In genomic region chr16:57997528-57998265, GRCh38 we compare ENCODE assay signal across 14 cellular contexts. TPM values are rescaled to one million over a fixed set of nuclear protein-coding genes. Genes with fewer than 3 reads are reported as not detected.
DNase-seq lines count a peak whose midpoint lies in the region; ATAC-seq and TF ChIP-seq lines count a peak whose summit lies in the region.
"Had no signal": no experiment of that assay in that cellular context is flagged by ENCODE, and none has a peak within 500 bp of the region (broad histone marks: within the 10 kb centered on the region; RNA-seq: fewer than 3 reads in every experiment).

No MANE protein-coding gene starts in this region.

- no peak for TF ChIP-seq CTCF in Loucy (conservative IDR thresholded peaks at IDR 0.05; ENCODE audit: low read length)
- no peak for TF ChIP-seq CTCF in MCF 10A (IDR thresholded peaks at IDR 0.05; ENCODE audit: unreplicated experiment)
- no peak for TF ChIP-seq CTCF in nephron (IDR thresholded peaks at IDR 0.05; ENCODE audit: unreplicated experiment in 3 of 3)

- peaks cover 42% of the 10 kb centered on the region; the same call in 1 of the 2 replicates for H3K79me2 ChIP-seq in Loucy (ENCODE audit: insufficient read depth, low read length)

- H3K9ac ChIP-seq in Loucy (ENCODE audit: low read depth, low read length, poor library complexity, severe bottlenecking) = peak overlapping the region; percentile 51

- POLR2A ChIA-PET in MCF 10A (lab: Yijun Ruan, JAX) = interaction anchor here (2.1 to 3.7 kb wide), 2 partner anchors 9 to 96 kb away, joined by 6 to 13 read pairs; no protein-coding TSS in a partner anchor

- peaks cover 2% of the 10 kb centered on the region; the same call in 1 of the 2 replicates for H3F3A ChIP-seq in Loucy (ENCODE audit: low read depth)

- H3K4me2 ChIP-seq in Loucy (ENCODE audit: low read depth, low read length, poor library complexity, severe bottlenecking) = peak overlapping the region; percentile 93

- H3K36me3 Mint-ChIP-seq in MCF 10A (ENCODE audit: insufficient read depth, unreplicated experiment) = peaks cover 42% of the 10 kb centered on the region
- peaks cover 18% of the 10 kb centered on the region for H3K36me3 Mint-ChIP-seq in nephron (ENCODE audit: low read depth)

- ATAC-seq in left ventricle myocardium superior = no peak
- no peak for ATAC-seq in HG03342 (IDR thresholded peaks at IDR 0.05; ENCODE audit: unreplicated experiment)
- ATAC-seq: HCT116 had no signal

- H3K9me2 ChIP-seq in Loucy (replicated peaks; ENCODE audit: low read depth, low read length) = no peaks in the 10 kb centered on the region

- H3K27ac Mint-ChIP-seq in MCF 10A (ENCODE audit: low read depth, unreplicated experiment) (peak overlapping the region; percentile 1), nephron (no peak overlapping the region)

- H2AFZ ChIP-seq in Loucy (ENCODE audit: low read length) = no peak overlapping the region

- H3K27me3 Mint-ChIP-seq in MCF 10A (ENCODE audit: insufficient read depth, unreplicated experiment) (no peaks in the 10 kb centered on the region), nephron (ENCODE audit: low read depth) (no peaks in the 10 kb centered on the region)

- H3K36me3 ChIP-seq in Loucy (ENCODE audit: insufficient read depth, low read length) = peaks cover 8% of the 10 kb centered on the region; the same call in 1 of the 2 replicates

- no peaks in the 10 kb centered on the region for H3K27me3 ChIP-seq in Loucy (ENCODE audit: insufficient read depth, low read length, poor library complexity, severe bottlenecking)
- H3K27me3 ChIP-seq: SJSA1 had no signal

- H3K9me3 Mint-ChIP-seq in MCF 10A (ENCODE audit: unreplicated experiment) (no peaks in the 10 kb centered on the region), nephron (no peaks in the 10 kb centered on the region)

- peaks cover 24% of the 10 kb centered on the region for H4K20me1 ChIP-seq in Loucy (ENCODE audit: insufficient read depth, low read length, poor library complexity, severe bottlenecking)

- H3K9me3 ChIP-seq in Loucy (ENCODE audit: insufficient read depth, low read depth, low read length) = no peaks in the 10 kb centered on the region
- H3K9me3 ChIP-seq: Caco-2, SJSA1 had no signal

- CTCF ChIA-PET in MCF 10A (lab: Yijun Ruan, JAX) = interaction anchor here (0.6 to 7.0 kb wide), 4 partner anchors 9 to 97 kb away, joined by 4 to 88 read pairs (median 16); no protein-coding TSS in a partner anchor

- peak; percentile 49 for DNase-seq in NCI-H345 (lab: John Stamatoyannopoulos, UW)
- no peak for DNase-seq in NCI-H345 treated with DMSO at 0.1 percent for 48 hours (lab: John Stamatoyannopoulos, UW; ENCODE audit: unreplicated experiment)
- DNase-seq in MCF 10A (ENCODE audit: unreplicated experiment) = no peak
- DNase-seq in left ventricle myocardium superior = no peak
- no peak for DNase-seq in HUDEP-2 (lab: John Stamatoyannopoulos, UW; ENCODE audit: unreplicated experiment in 76 of 76)
- DNase-seq: amniotic stem cell, Caco-2, NCI-H1436, NCI-H446 treated with DMSO at 0.1 percent for 48 hours had no signal

- peaks cover 19% of the 10 kb centered on the region for H3K4me1 Mint-ChIP-seq in MCF 10A (ENCODE audit: insufficient read depth, unreplicated experiment)
- peaks cover 13% of the 10 kb centered on the region for H3K4me1 Mint-ChIP-seq in nephron

- no TSS peak for BruUV-seq in MCF 10A (replicated peaks; lab: Mats Ljungman, UMichigan)

- peak overlapping the region; percentile 68 for H3K4me3 Mint-ChIP-seq in MCF 10A (ENCODE audit: unreplicated experiment)
- H3K4me3 Mint-ChIP-seq in nephron = peak overlapping the region; percentile 60 to 81 (median 78)

- peaks cover 49% of the 10 kb centered on the region for H3K4me1 ChIP-seq in Loucy (ENCODE audit: insufficient read depth, low read length, poor library complexity, severe bottlenecking)

- H3K4me3 ChIP-seq in Loucy (ENCODE audit: low read length, poor library complexity, severe bottlenecking) = peak overlapping the region; percentile 87
- H3K4me3 ChIP-seq: SJSA1 had no signal

- intact Hi-C loops in MCF 10A (cut with micrococcal nuclease) = no loop called here
- intact Hi-C loops in left ventricle myocardium superior (cut with micrococcal nuclease) = no loop called here

RNA-seq across cellular contexts. Expression of gene ZNF319, which starts 2.8 kb away (rescaled TPM):
- total RNA-seq in MCF 10A (2022) = 12.6 and 16.3 TPM in 2 replicates
- total RNA-seq in left ventricle myocardium superior = 9.2 TPM

RNA-seq across cellular contexts. Expression of gene USB1, which starts 3.5 kb away (rescaled TPM):
- total RNA-seq in MCF 10A (2022) = 49.2 and 57.1 TPM in 2 replicates
- 28.3 TPM for total RNA-seq in left ventricle myocardium superior

RNA-seq across cellular contexts. Expression of gene CNGB1, which starts 26.8 kb away (rescaled TPM):
- total RNA-seq in MCF 10A (2022) = 0.17 TPM in 1 of 2 replicates, not detected in the other
- not detected for total RNA-seq in left ventricle myocardium superior
- total RNA-seq: Caco-2 had no signal

RNA-seq across cellular contexts. Expression of gene MMP15, which starts 27.9 kb away (rescaled TPM):
- total RNA-seq in MCF 10A (2022) (1.3 and 1.7 TPM in 2 replicates), left ventricle myocardium superior (62.2 TPM)
